8 cellular contexts compared by ENCODE assay signal in the genomic region with DNA sequence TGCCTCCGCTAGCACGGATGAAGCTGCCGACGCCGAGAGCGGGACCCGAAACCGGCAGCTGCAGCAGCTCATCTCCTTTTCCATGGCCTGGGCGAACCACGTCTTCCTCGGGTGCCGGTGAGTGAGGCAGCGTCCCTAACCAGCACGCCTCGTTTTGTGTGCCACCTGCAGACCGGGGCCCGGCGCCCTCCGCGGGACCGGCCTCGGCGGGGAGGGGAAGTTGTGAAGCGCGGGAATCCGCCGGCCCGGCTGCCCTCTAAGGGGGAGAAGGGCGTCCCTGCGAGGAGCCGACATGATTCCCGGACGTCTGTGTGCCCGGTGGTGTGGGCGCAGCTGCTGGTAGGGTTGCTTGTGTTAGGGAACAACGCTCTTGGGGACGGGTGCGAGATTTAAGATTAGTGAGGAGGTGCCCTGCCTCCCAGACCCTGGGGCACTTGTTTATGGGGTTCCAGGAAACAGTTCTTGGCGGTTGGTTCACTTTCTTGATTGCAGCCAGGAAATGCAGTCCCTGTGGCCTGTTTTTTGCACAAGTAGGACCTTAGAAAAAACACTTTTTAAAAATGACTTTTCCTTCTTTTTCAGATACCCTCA. TPM values are rescaled to one million over a fixed set of nuclear protein-coding genes. Genes with fewer than 3 reads are reported as not detected.
DNase-seq lines count a peak whose midpoint lies in the region; ATAC-seq and TF ChIP-seq lines count a peak whose summit lies in the region.

No MANE protein-coding gene starts in this region.

- H4K5ac ChIP-seq in IMR-90 (ENCODE audit: low read depth, low read length), result peak overlapping the region; percentile 2; the same call in 1 of the 2 replicates

- H3K9ac ChIP-seq in IMR-90 (ENCODE audit: low read depth, low read length), result peak overlapping the region; percentile 88

- 0% methylated on average over 17 of the region's 39 CpGs; no CpG with 5 or more reads in 1 of the 2 experiments for WGBS in IMR-90 (ENCODE audit: extremely low coverage in 2 of 2, insufficient read length in 1 of 2), 2 experiments

- H4K91ac ChIP-seq in IMR-90 (ENCODE audit: insufficient read depth, low read depth, low read length), result no peak overlapping the region

- H2AK9ac ChIP-seq in IMR-90 (replicated peaks; ENCODE audit: low read depth, low read length, poor library complexity), result peak overlapping the region; percentile 89

- TF ChIP-seq RAD21 in IMR-90 (IDR thresholded peaks at IDR 0.05; ENCODE audit: low read length), result no peak

- peak overlapping the region; percentile 66 for H2BK5ac ChIP-seq in IMR-90 (ENCODE audit: low read depth, low read length, poor library complexity, severe bottlenecking)

- peak overlapping the region; percentile 95 for H2AFZ ChIP-seq in IMR-90 (replicated peaks; ENCODE audit: low read length, poor library complexity)

- no peak for TF ChIP-seq CTCF in IMR-90 (conservative IDR thresholded peaks at IDR 0.05; ENCODE audit: low read depth, low read length)

- CTCF ChIA-PET in IMR-90 (lab: Yijun Ruan, JAX), result no interaction called here

- no peaks in the 10 kb centered on the region for H3K9me3 ChIP-seq in IMR-90 (ENCODE audit: control insufficient read depth, insufficient read depth, low read length)

- H3K4me2 ChIP-seq in IMR-90 (ENCODE audit: low read depth, low read length), result peak overlapping the region; percentile 74

- H3K9me3 Mint-ChIP-seq in activated T-helper 2 cell treated with anti-CD3 and anti-CD28 coated beads, Interferon-gamma antibody, Interleukin-2, Interleukin-4, amounts not matched to agents 10 μg/mL and 5 μg/mL and 100 μg/mL, durations not matched to agents 14 hours and 24 hours and 36 hours, result no peaks in the 10 kb centered on the region

- H3K4me3 ChIP-seq in IMR-90 (ENCODE audit: insufficient read depth, low read depth, low read length), result peak overlapping the region; percentile 67

- no peaks in the 10 kb centered on the region for H3K27me3 ChIP-seq in IMR-90 (ENCODE audit: control insufficient read depth, insufficient read depth, low read length)

- H3K18ac ChIP-seq in IMR-90 (ENCODE audit: low read depth, low read length), result no peak overlapping the region; the same call in 1 of the 2 replicates

- peak overlapping the region; percentile 99 for H3K4me3 Mint-ChIP-seq in activated T-helper 2 cell treated with anti-CD3 and anti-CD28 coated beads, Interferon-gamma antibody, Interleukin-2, Interleukin-4, amounts not matched to agents 10 μg/mL and 5 μg/mL and 100 μg/mL, durations not matched to agents 14 hours and 24 hours and 36 hours (ENCODE audit: low read depth)

- peaks cover 16% of the 10 kb centered on the region for H3K36me3 ChIP-seq in IMR-90 (ENCODE audit: control insufficient read depth, insufficient read depth, low read length)

- in situ Hi-C loops in IMR-90 (cut with MboI; ENCODE audit: low sequenced_read_pairs), result no loop called here

- no peak overlapping the region for H2BK20ac ChIP-seq in IMR-90 (ENCODE audit: low read depth, low read length)

- intact Hi-C loops in IMR-90 (cut with micrococcal nuclease) (no loop called here), left ventricle myocardium superior (cut with micrococcal nuclease) (no loop called here), sciatic nerve (cut with DNase I) (no loop called here)
- intact Hi-C loops in activated T-helper 2 cell treated with anti-CD3 and anti-CD28 coated beads, Interferon-gamma antibody, Interleukin-2, Interleukin-4, amounts not matched to agents 10 μg/mL and 5 μg/mL and 100 μg/mL, durations not matched to agents 14 hours and 24 hours and 36 hours (cut with micrococcal nuclease), result loop anchor here (1.0 to 10.0 kb wide), 6 partner anchors 38 to 1030 kb away; a partner anchor contains a TSS

- H2BK120ac ChIP-seq in IMR-90 (ENCODE audit: low read depth, low read length), result no peak overlapping the region

- ATAC-seq in GM21526 (IDR thresholded peaks at IDR 0.05; ENCODE audit: low FRiP score, unreplicated experiment) (peak; percentile 27), IMR-90 (ENCODE audit: low read depth) (peak; percentile 2; the same call in 1 of the 2 replicates), left ventricle myocardium superior (peak; percentile 25), sciatic nerve (peak; percentile 28)

- peak overlapping the region in 1 of 2 experiments; percentile 78; a peak in 3 of 4 replicates for H4K8ac ChIP-seq in IMR-90 (ENCODE audit: low read depth in 2 of 2, low read length in 2 of 2)

- no peak for TF ChIP-seq POLR2A in IMR-90 (IDR thresholded peaks at IDR 0.05; ENCODE audit: low read depth, low read length)

- DNase-seq in NCI-H2171 treated with DMSO at 0.1 percent for 48 hours (lab: John Stamatoyannopoulos, UW) (peak; percentile 10), NCI-H2171 (lab: John Stamatoyannopoulos, UW) (no peak), IMR-90 (no peak), left ventricle myocardium superior (peak; percentile 58), sciatic nerve (ENCODE audit: low spot score) (peak; percentile 69), OCI-M2 (lab: John Stamatoyannopoulos, UW; ENCODE audit: unreplicated experiment) (no peak)
- DNase-seq in activated T-helper 2 cell treated with anti-CD3 and anti-CD28 coated beads, Interferon-gamma antibody, Interleukin-2, Interleukin-4, amounts not matched to agents 10 μg/mL and 5 μg/mL and 100 μg/mL, durations not matched to agents 14 hours and 24 hours and 36 hours (ENCODE audit: low spot score), result no peak

- no peaks in the 10 kb centered on the region; the same call in 1 of the 2 replicates for H3K4me1 ChIP-seq in IMR-90 (ENCODE audit: control insufficient read depth, insufficient read depth, low read length)

- peak overlapping the region; percentile 30 for H3K4ac ChIP-seq in IMR-90 (ENCODE audit: low read depth, low read length)

- TSS peak; percentile 59 for BruUV-seq in IMR-90 (replicated peaks; lab: Mats Ljungman, UMichigan)

- 0 out of 2 replicates have a peak overlapping the region, but pooled peaks have one; percentile 49 for H2AK5ac ChIP-seq in IMR-90 (ENCODE audit: low read depth, low read length)

- peaks cover 21 to 28% of the 10 kb centered on the region in 2 experiments for H3K79me1 ChIP-seq in IMR-90 (ENCODE audit: low read depth in 1 of 2, low read length in 2 of 2)

- peaks cover 48% of the 10 kb centered on the region for H3K36me3 Mint-ChIP-seq in activated T-helper 2 cell treated with anti-CD3 and anti-CD28 coated beads, Interferon-gamma antibody, Interleukin-2, Interleukin-4, amounts not matched to agents 10 μg/mL and 5 μg/mL and 100 μg/mL, durations not matched to agents 14 hours and 24 hours and 36 hours (ENCODE audit: low read depth)

- no peak overlapping the region for H2BK15ac ChIP-seq in IMR-90 (ENCODE audit: low read depth, low read length)

- peak overlapping the region; percentile 98 for H3K27ac Mint-ChIP-seq in activated T-helper 2 cell treated with anti-CD3 and anti-CD28 coated beads, Interferon-gamma antibody, Interleukin-2, Interleukin-4, amounts not matched to agents 10 μg/mL and 5 μg/mL and 100 μg/mL, durations not matched to agents 14 hours and 24 hours and 36 hours

- H3K9me1 ChIP-seq in IMR-90 (ENCODE audit: insufficient read depth, low read length), result peaks cover 9% of the 10 kb centered on the region; the same call in 1 of the 2 replicates

- peak overlapping the region; percentile 82 for H3K27ac ChIP-seq in IMR-90 (ENCODE audit: insufficient read depth, low read length)

- dilution Hi-C loops in IMR-90 (cut with HindIII; ENCODE audit: low sequenced_read_pairs, unreplicated experiment), result no loop called here

- peak overlapping the region; percentile 68 for H3K14ac ChIP-seq in IMR-90 (replicated peaks; ENCODE audit: low read depth, low read length)

- peaks cover 41% of the 10 kb centered on the region for H3K4me1 Mint-ChIP-seq in activated T-helper 2 cell treated with anti-CD3 and anti-CD28 coated beads, Interferon-gamma antibody, Interleukin-2, Interleukin-4, amounts not matched to agents 10 μg/mL and 5 μg/mL and 100 μg/mL, durations not matched to agents 14 hours and 24 hours and 36 hours (ENCODE audit: low read depth)

- H3K23ac ChIP-seq in IMR-90 (ENCODE audit: low read depth, low read length), result peak overlapping the region; percentile 84

- H3K27me3 Mint-ChIP-seq in activated T-helper 2 cell treated with anti-CD3 and anti-CD28 coated beads, Interferon-gamma antibody, Interleukin-2, Interleukin-4, amounts not matched to agents 10 μg/mL and 5 μg/mL and 100 μg/mL, durations not matched to agents 14 hours and 24 hours and 36 hours (ENCODE audit: low read depth), result no peaks in the 10 kb centered on the region

- H3K56ac ChIP-seq in IMR-90 (ENCODE audit: extremely low read depth, insufficient read depth, low read length), result peak overlapping the region; percentile 75; the same call in 1 of the 2 replicates

- POLR2A ChIA-PET in IMR-90 (lab: Charles Lee; ENCODE audit: unreplicated experiment), result no interaction called here

- H4K20me1 ChIP-seq in IMR-90 (ENCODE audit: insufficient read depth, low read length), result no peaks in the 10 kb centered on the region; the same call in 1 of the 2 replicates

TF ChIP-seq in IMR-90, 13 proteins besides CTCF, POLR2A, EP300 and RAD21:
- TF ChIP-seq MXI1 (IDR thresholded peaks at IDR 0.05; ENCODE audit: borderline replicate concordance, low read depth, low read length) (peak; percentile 2; the same call in 1 of the 2 replicates), MAFK (IDR thresholded peaks at IDR 0.05; ENCODE audit: low read depth, low read length) (no peak)

RNA-seq across cellular contexts. Expression of a gene that starts 0.6 kb away (rescaled TPM):
- 16.4 and 16.8 TPM in 2 replicates for total RNA-seq in IMR-90 (2012; rRNA removed)
- 9.0 and 11.0 TPM in 2 replicates for polyA plus RNA-seq in IMR-90 (2012; rRNA removed)
- polyA plus RNA-seq in IMR-90 (2012; cell fraction: cytosol; rRNA removed), result 3.4 and 4.4 TPM in 2 replicates
- 4.5 and 6.9 TPM in 2 replicates for polyA plus RNA-seq in IMR-90 (2012; cell fraction: nucleus; rRNA removed; ENCODE audit: low replicate concordance)
- 23.3 and 25.3 TPM in 2 replicates for total RNA-seq in activated T-helper 2 cell treated with anti-CD3 and anti-CD28 coated beads, Interferon-gamma antibody, Interleukin-2, Interleukin-4, amounts not matched to agents 10 μg/mL and 5 μg/mL and 100 μg/mL, durations not matched to agents 14 hours and 24 hours and 36 hours
- 9.2 TPM for total RNA-seq in left ventricle myocardium superior
- 16.8 TPM for total RNA-seq in sciatic nerve

RNA-seq across cellular contexts. Expression of a gene that starts 59.8 kb away (rescaled TPM):
- 2.5 and 9.7 TPM in 2 replicates for total RNA-seq in IMR-90 (2012; rRNA removed)
- 7.3 and 9.5 TPM in 2 replicates for polyA plus RNA-seq in IMR-90 (2012; rRNA removed)
- 6.3 and 10.1 TPM in 2 replicates for polyA plus RNA-seq in IMR-90 (2012; cell fraction: cytosol; rRNA removed)
- polyA plus RNA-seq in IMR-90 (2012; cell fraction: nucleus; rRNA removed; ENCODE audit: low replicate concordance), result 1.6 and 3.2 TPM in 2 replicates
- 14.6 and 15.3 TPM in 2 replicates for total RNA-seq in activated T-helper 2 cell treated with anti-CD3 and anti-CD28 coated beads, Interferon-gamma antibody, Interleukin-2, Interleukin-4, amounts not matched to agents 10 μg/mL and 5 μg/mL and 100 μg/mL, durations not matched to agents 14 hours and 24 hours and 36 hours
- total RNA-seq in left ventricle myocardium superior, result 6.3 TPM
- 13.6 TPM for total RNA-seq in sciatic nerve

Comparison
In these comparisons a context has a peak if more than half of its experiments do, and no peak if none do; other contexts are left out.
1. DNase-seq: peak in NCI-H2171 treated with DMSO at 0.1 percent for 48 hours (single experiment), left ventricle myocardium superior (single experiment) and sciatic nerve (single experiment); none in NCI-H2171 (single experiment), IMR-90 (single experiment), activated T-helper 2 cell treated with anti-CD3 and anti-CD28 coated beads, Interferon-gamma antibody, Interleukin-2, Interleukin-4, amounts not matched to agents 10 μg/mL and 5 μg/mL and 100 μg/mL, durations not matched to agents 14 hours and 24 hours and 36 hours (single experiment) and OCI-M2 (single experiment).
2. Peak in every context shown above with its lines, with median percentiles within 50 percentile points of each other: ATAC-seq.